Comparison of ENCODE assay signal across 8 cellular contexts in the genomic region with DNA sequence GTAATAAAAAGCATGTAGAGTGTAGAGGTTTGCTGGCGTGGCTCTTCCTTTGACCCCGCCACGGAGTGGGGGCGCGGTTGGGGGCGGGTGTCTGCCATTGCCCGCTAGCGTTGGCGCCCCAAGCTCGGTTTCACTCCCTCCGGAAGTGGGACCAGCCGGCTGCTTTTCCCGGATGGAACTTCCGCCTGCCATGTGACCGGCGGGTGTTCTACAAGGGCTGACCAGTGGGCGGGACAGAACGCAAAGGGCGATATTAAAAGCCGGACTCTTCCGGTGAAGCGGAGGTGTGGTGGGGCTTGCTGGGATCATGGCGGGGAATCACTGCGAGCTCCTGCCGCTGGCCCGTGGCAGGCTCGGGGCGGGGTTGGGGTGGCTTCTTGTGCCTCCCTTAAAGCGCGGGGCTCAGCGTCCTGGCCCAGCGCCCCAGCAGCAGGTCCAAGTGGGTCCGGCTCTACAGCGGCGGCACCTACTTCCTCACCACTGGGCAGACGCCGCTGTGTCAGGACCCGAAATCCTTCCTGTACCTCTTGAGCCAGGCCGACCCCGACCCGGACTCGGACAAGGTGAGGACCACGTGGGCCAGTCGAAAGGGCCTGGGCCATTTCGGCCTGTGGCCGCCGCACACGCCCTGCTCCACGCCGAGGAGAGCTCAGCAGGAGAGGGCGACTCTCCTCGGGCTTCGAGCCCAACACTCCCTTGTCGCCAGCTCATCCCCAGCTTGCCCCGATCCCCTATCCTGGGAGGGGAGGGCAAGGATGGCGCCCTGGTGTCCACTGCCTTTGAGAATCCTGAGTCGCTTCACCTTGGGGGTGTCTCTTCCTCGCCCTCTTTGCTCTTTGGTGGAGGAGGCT.
DNase-seq lines count a peak whose midpoint lies in the region; ATAC-seq and TF ChIP-seq lines count a peak whose summit lies in the region.

No MANE protein-coding gene starts in this region.

- H3K36me3 ChIP-seq in PC-3 (ENCODE audit: low read depth, low read length) (no peaks in the 10 kb centered on the region), mucosa of stomach (ENCODE audit: control insufficient read depth, insufficient read depth, low read length) (no peaks in the 10 kb centered on the region)

- BruUV-seq in PC-3 (replicated peaks; lab: Mats Ljungman, UMichigan), result TSS peak; percentile 64

- peaks cover 31% of the 10 kb centered on the region for H3K4me1 Mint-ChIP-seq in activated T-cell treated with anti-CD3 and anti-CD28 coated beads, Interleukin-2, amount 50 U/mL, for 24 hours (ENCODE audit: low read depth)

- peaks cover 28% of the 10 kb centered on the region for H3K79me2 ChIP-seq in PC-3 (ENCODE audit: low read length)

- H3K27me3 Mint-ChIP-seq in activated T-cell treated with anti-CD3 and anti-CD28 coated beads, Interleukin-2, amount 50 U/mL, for 24 hours, result no peaks in the 10 kb centered on the region

- DNase-seq in Caki2 (ENCODE audit: low read depth) (peak; percentile 97), PC-3 (peak; percentile 93)
- peak; percentile 92 for DNase-seq in activated T-cell treated with anti-CD3 and anti-CD28 coated beads, Interleukin-2, amount 50 U/mL, for 24 hours
- peak; percentile 59 to 72 for DNase-seq in stimulated activated CD8-positive, alpha-beta memory T cell treated with anti-CD3 and anti-CD28 coated beads, Interleukin-4, amount 100 ng/mL, for 4 hours (ENCODE audit: low read depth in 2 of 2, low spot score in 1 of 2)

- CTCF ChIA-PET in PC-3 (lab: Charles Lee), result interaction anchor here (0.6 kb wide), 1 partner anchor 84 kb away, joined by 5 read pairs; no protein-coding TSS in a partner anchor

- peak overlapping the region; percentile 93 for H3K4me2 ChIP-seq in PC-3 (ENCODE audit: low read length)

- no peaks in the 10 kb centered on the region for H3K9me3 Mint-ChIP-seq in activated T-cell treated with anti-CD3 and anti-CD28 coated beads, Interleukin-2, amount 50 U/mL, for 24 hours

- H3K9ac ChIP-seq in PC-3 (ENCODE audit: low read length) (peak overlapping the region; percentile 96), mucosa of stomach (ENCODE audit: low read length) (peak overlapping the region; percentile 89)

- H4K20me1 ChIP-seq in PC-3 (ENCODE audit: low read length), result no peaks in the 10 kb centered on the region

- TF ChIP-seq RAD21 in Ishikawa (IDR thresholded peaks at IDR 0.05; ENCODE audit: low read depth), result no peak

- peaks cover 36% of the 10 kb centered on the region for H3K36me3 Mint-ChIP-seq in activated T-cell treated with anti-CD3 and anti-CD28 coated beads, Interleukin-2, amount 50 U/mL, for 24 hours (ENCODE audit: low read depth)

- peak overlapping the region; percentile 95 for H3K4me3 Mint-ChIP-seq in activated T-cell treated with anti-CD3 and anti-CD28 coated beads, Interleukin-2, amount 50 U/mL, for 24 hours

- in situ Hi-C loops in Caki2 (cut with HindIII; ENCODE audit: low pct_unique_long_range_greater_than_20kb, low sequenced_read_pairs), result no loop called here

- H3K9me3 ChIP-seq in PC-3 (ENCODE audit: low read length) (no peaks in the 10 kb centered on the region), mucosa of stomach (ENCODE audit: control insufficient read depth, low read length) (no peaks in the 10 kb centered on the region)

- peak; percentile 66 for ATAC-seq in GM21515 (IDR thresholded peaks at IDR 0.05; ENCODE audit: unreplicated experiment)
- peak; percentile 88 for ATAC-seq in PC-3
- ATAC-seq in esophagus mucosa, result peak; percentile 90

- TF ChIP-seq EP300 in Ishikawa (IDR thresholded peaks at IDR 0.05; ENCODE audit: borderline replicate concordance), result peak; percentile 50; the same call in 1 of the 2 replicates

- no peak for TF ChIP-seq CTCF in PC-3 (conservative IDR thresholded peaks at IDR 0.05; ENCODE audit: low read depth, low read length)

- POLR2A ChIA-PET in PC-3 (lab: Charles Lee; ENCODE audit: unreplicated experiment), result no interaction called here

- H3K9me2 ChIP-seq in PC-3 (replicated peaks; ENCODE audit: low read length), result no peaks in the 10 kb centered on the region

- H3K4me1 ChIP-seq in PC-3 (ENCODE audit: insufficient read depth, low read length), result no peaks in the 10 kb centered on the region
- H3K4me1 ChIP-seq in mucosa of stomach (ENCODE audit: control insufficient read depth, insufficient read depth, low read length), result no peaks in the 10 kb centered on the region

- intact Hi-C loops in PC-3 (cut with micrococcal nuclease), result no loop called here

- peak overlapping the region; percentile 55 for H3K27ac ChIP-seq in PC-3 (ENCODE audit: low read length)

- H3K27me3 ChIP-seq in PC-3 (ENCODE audit: low read length) (no peaks in the 10 kb centered on the region), mucosa of stomach (ENCODE audit: control insufficient read depth, insufficient read depth, low read length) (no peaks in the 10 kb centered on the region)

- peak overlapping the region; percentile 95 for H3K27ac Mint-ChIP-seq in activated T-cell treated with anti-CD3 and anti-CD28 coated beads, Interleukin-2, amount 50 U/mL, for 24 hours

- H3F3A ChIP-seq in PC-3 (ENCODE audit: low read length, unreplicated experiment), result no peaks in the 10 kb centered on the region

- peak overlapping the region; percentile 89 for H2AFZ ChIP-seq in PC-3 (ENCODE audit: low read length)

- H3K4me3 ChIP-seq in PC-3 (ENCODE audit: low read length) (peak overlapping the region; percentile 98), mucosa of stomach (ENCODE audit: low read length) (peak overlapping the region; percentile 93)

TF ChIP-seq in Ishikawa, 13 proteins besides CTCF, POLR2A, EP300 and RAD21:
- TF ChIP-seq CREB1 (IDR thresholded peaks at IDR 0.05; ENCODE audit: low read depth), result 0 out of 2 replicates have a peak, but pooled peaks have one; percentile 40
- 0 out of 2 replicates have a peak, but pooled peaks have one; percentile 47 for TF ChIP-seq FOXM1 (IDR thresholded peaks at IDR 0.05; ENCODE audit: borderline replicate concordance, low read depth)
- peak; percentile 90 for TF ChIP-seq TAF1 (IDR thresholded peaks at IDR 0.05; ENCODE audit: low read depth)
- TF ChIP-seq EGR1 (IDR thresholded peaks at IDR 0.05), result peak; percentile 60; the same call in 1 of the 2 replicates
- TF ChIP-seq, protein P1, sequence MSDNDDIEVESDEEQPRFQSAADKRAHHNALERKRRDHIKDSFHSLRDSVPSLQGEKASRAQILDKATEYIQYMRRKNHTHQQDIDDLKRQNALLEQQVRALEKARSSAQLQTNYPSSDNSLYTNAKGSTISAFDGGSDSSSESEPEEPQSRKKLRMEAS (IDR thresholded peaks at IDR 0.05), result peak; percentile 94
- peak; percentile 20; the same call in 1 of the 2 replicates for TF ChIP-seq TEAD4 (IDR thresholded peaks at IDR 0.05)
- peak; percentile 39; the same call in 1 of the 2 replicates for TF ChIP-seq NFIC (IDR thresholded peaks at IDR 0.05)
- TF ChIP-seq ZBTB7A (IDR thresholded peaks at IDR 0.05; ENCODE audit: low read depth), result peak; percentile 57; the same call in 1 of the 2 replicates
- peak; percentile 88 for TF ChIP-seq YY1 (IDR thresholded peaks at IDR 0.05; ENCODE audit: low read depth)
- TF ChIP-seq TCF12 (IDR thresholded peaks at IDR 0.05; ENCODE audit: low read depth), result peak; percentile 85
- TF ChIP-seq, protein P2, sequence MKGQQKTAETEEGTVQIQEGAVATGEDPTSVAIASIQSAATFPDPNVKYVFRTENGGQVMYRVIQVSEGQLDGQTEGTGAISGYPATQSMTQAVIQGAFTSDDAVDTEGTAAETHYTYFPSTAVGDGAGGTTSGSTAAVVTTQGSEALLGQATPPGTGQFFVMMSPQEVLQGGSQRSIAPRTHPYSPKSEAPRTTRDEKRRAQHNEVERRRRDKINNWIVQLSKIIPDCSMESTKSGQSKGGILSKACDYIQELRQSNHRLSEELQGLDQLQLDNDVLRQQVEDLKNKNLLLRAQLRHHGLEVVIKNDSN (IDR thresholded peaks at IDR 0.05), result peak; percentile 99
- TF ChIP-seq, protein P3, sequence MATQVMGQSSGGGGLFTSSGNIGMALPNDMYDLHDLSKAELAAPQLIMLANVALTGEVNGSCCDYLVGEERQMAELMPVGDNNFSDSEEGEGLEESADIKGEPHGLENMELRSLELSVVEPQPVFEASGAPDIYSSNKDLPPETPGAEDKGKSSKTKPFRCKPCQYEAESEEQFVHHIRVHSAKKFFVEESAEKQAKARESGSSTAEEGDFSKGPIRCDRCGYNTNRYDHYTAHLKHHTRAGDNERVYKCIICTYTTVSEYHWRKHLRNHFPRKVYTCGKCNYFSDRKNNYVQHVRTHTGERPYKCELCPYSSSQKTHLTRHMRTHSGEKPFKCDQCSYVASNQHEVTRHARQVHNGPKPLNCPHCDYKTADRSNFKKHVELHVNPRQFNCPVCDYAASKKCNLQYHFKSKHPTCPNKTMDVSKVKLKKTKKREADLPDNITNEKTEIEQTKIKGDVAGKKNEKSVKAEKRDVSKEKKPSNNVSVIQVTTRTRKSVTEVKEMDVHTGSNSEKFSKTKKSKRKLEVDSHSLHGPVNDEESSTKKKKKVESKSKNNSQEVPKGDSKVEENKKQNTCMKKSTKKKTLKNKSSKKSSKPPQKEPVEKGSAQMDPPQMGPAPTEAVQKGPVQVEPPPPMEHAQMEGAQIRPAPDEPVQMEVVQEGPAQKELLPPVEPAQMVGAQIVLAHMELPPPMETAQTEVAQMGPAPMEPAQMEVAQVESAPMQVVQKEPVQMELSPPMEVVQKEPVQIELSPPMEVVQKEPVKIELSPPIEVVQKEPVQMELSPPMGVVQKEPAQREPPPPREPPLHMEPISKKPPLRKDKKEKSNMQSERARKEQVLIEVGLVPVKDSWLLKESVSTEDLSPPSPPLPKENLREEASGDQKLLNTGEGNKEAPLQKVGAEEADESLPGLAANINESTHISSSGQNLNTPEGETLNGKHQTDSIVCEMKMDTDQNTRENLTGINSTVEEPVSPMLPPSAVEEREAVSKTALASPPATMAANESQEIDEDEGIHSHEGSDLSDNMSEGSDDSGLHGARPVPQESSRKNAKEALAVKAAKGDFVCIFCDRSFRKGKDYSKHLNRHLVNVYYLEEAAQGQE (IDR thresholded peaks at IDR 0.05; ENCODE audit: low read depth), result no peak
- TF ChIP-seq CEBPB (IDR thresholded peaks at IDR 0.05), result no peak

Comparison
In these comparisons a context has a peak if more than half of its experiments do, and no peak if none do; other contexts are left out.
1. Peak in every context shown above with its lines: DNase-seq, ATAC-seq, H3K4me3 ChIP-seq and H3K27ac ChIP-seq.